Comparison of ENCODE assay signal across 8 cellular contexts in the genomic region with DNA sequence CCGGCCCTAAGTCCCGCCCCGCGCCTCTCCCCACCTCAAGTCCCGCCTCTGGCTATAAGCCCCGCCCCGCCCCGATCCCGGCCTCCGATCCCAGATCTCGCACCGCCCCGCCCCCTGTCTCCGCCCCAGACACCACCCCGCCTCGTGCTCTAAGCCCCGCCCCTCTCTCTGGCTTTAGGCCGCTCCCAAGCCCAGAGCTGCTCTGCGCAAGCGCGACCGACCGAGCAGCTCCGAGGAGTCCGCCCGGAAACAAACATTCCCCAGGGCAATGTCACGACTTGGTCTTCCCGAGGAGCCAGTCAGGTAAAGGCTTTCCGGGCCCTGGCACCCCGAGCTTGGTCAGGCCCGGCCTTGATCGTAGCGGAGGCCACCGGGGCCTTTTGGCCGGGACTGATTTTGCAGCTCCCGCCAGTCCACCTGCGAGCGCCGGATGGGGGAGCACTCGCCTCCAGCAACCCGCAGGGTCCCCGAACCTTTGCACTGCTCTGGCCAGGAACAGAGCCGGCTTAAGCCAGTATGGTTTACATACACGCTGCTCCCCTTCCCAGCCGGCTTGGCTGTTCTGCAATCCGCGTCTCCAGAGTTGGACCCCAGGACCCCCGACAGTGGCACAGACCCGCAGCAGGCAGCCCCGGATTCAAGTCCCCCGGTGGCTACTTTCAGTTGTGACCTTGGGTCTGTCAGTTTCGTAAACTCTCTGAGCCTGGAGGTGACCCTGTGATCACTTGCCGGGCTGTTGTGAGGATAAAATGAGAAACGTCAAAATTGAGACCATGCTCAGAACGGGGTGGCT. TPM values are rescaled to one million over a fixed set of nuclear protein-coding genes. Genes with fewer than 3 reads are reported as not detected.
DNase-seq lines count a peak whose midpoint lies in the region; ATAC-seq, FAIRE-seq and TF ChIP-seq lines count a peak whose summit lies in the region.

Gene NUDT7, plus strand, starts transcription at position 200 of the 793 bp plus-strand sequence. Its CDS starts 69 bp downstream, at position 269.

- peak; percentile 89 for DNase-seq in GM12891 (ENCODE audit: insufficient read length, low spot score)
- DNase-seq in NCI-H1417 (lab: John Stamatoyannopoulos, UW): peak; percentile 91 to 97 (median 93)
- peak; percentile 81 to 92 for DNase-seq in SW 1271 (lab: John Stamatoyannopoulos, UW)
- peak; percentile 71 for DNase-seq in amniotic stem cell (lab: John Stamatoyannopoulos, UW)
- peak; percentile 100 for DNase-seq in left ventricle myocardium superior
- peak; percentile 99 for DNase-seq in prostate gland (ENCODE audit: low spot score)
- DNase-seq in ureter (ENCODE audit: low spot score): peak; percentile 99

- no peaks in the 10 kb centered on the region for H3K27me3 ChIP-seq in prostate gland (replicated peaks; ENCODE audit: insufficient read depth)

- peak within 1 kb of the TSS; percentile 54 to 63 for H3K4me3 ChIP-seq in prostate gland

- no peaks in the 10 kb centered on the region for H3K4me1 ChIP-seq in prostate gland (replicated peaks)

- peak; percentile 87 for FAIRE-seq in GM12891 (lab: Jason Lieb, UNC)

- intact Hi-C loops in left ventricle myocardium superior (cut with micrococcal nuclease) (no loop called here), prostate gland (cut with DNase I) (no loop called here)

- TF ChIP-seq POLR2A in GM12891 (IDR thresholded peaks at IDR 0.05; ENCODE audit: low read depth, low read length): no peak
- peak; percentile 66 for TF ChIP-seq POLR2A in prostate gland (IDR thresholded peaks at IDR 0.05)

- H3K9me3 ChIP-seq in prostate gland: no peaks in the 10 kb centered on the region

- peak in 3 of 4 experiments; percentile 1 to 29 (median 29) for TF ChIP-seq CTCF in prostate gland (IDR thresholded peaks at IDR 0.05)

- WGBS in prostate gland: under 1% methylated on average over 52 of the region's 55 CpGs

- H3K36me3 ChIP-seq in prostate gland: no peaks in the 10 kb centered on the region

- ATAC-seq in HG02763 (IDR thresholded peaks at IDR 0.05; ENCODE audit: unreplicated experiment) (peak; percentile 86), left ventricle myocardium superior (peak; percentile 99)

- peak within 1 kb of the TSS; percentile 74 to 77 for H3K27ac ChIP-seq in prostate gland

TF ChIP-seq in GM12891, 5 proteins besides CTCF, POLR2A, EP300 and RAD21:
- TF ChIP-seq POU2F2 (IDR thresholded peaks at IDR 0.05; ENCODE audit: low read depth, low read length) (no peak), PAX5 (IDR thresholded peaks at IDR 0.05; ENCODE audit: insufficient read depth, low read length, severe bottlenecking) (no peak), POLR2AphosphoS5 (IDR thresholded peaks at IDR 0.05; ENCODE audit: low read depth, low read length) (no peak), SPI1 (IDR thresholded peaks at IDR 0.05; ENCODE audit: low read depth, low read length) (no peak), TAF1 (IDR thresholded peaks at IDR 0.05; ENCODE audit: low read depth, low read length) (no peak)

RNA-seq across cellular contexts. Expression of gene NUDT7, which starts in this region (rescaled TPM):
- 3.9 TPM for polyA plus RNA-seq in GM12891 (2012; ENCODE audit: low read depth, missing spikeins)
- 41.2 TPM for total RNA-seq in left ventricle myocardium superior
- total RNA-seq in prostate gland: 10 to 100 TPM; 18.7 to 20.0 TPM
- total RNA-seq in ureter: 8.7 TPM

Comparison
In these comparisons a context has a peak if more than half of its experiments do, and no peak if none do; other contexts are left out.
1. Peak in every context shown above with its lines: DNase-seq, ATAC-seq, H3K4me3 ChIP-seq and H3K27ac ChIP-seq.